20 cellular contexts compared by ENCODE assay signal in the genomic region with DNA sequence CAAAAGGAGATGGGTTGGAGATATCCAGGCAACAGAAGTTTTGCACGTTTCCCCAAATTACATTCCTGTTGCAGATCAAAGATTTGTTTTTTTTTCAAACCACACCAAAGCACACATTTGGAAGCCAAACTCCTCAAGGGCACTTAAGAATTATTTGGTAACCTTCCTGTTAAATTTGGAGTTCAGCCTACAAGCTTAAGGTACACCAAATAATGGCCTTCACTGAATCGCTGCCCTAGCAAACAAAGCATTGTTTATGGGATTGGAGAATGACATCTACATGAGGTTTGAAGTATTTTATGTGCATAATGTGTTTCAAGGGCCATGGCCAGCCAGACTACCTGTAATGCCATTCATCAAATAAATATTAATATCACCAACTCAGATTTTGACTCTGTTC.
"Had no signal": no experiment of that assay in that cellular context is flagged by ENCODE, and none has a peak within 500 bp of the region (broad histone marks: within the 10 kb centered on the region; RNA-seq: fewer than 3 reads in every experiment).

No MANE protein-coding gene starts in this region.

- H3K4me2 ChIP-seq: KMS-11, SK-N-SH had no signal

- H3K27me3 ChIP-seq: MG63 had no signal

- H3K9me3 Mint-ChIP-seq: IgD-negative memory B cell had no signal

- H3K9ac ChIP-seq: KMS-11, SK-N-SH had no signal

- H3K4me1 Mint-ChIP-seq: IgD-negative memory B cell had no signal

- H3K9me3 ChIP-seq: MG63, SK-N-SH had no signal

- H3K4me3 ChIP-seq: K562, MG63 had no signal

- ATAC-seq: K562 had no signal

- H3K27me3 Mint-ChIP-seq: IgD-negative memory B cell had no signal

- H3K36me3 ChIP-seq: MG63 had no signal

- DNase-seq: Kasumi-1, MG63, NCI-H1092, NCI-H1105 treated with DMSO at 0.1 percent for 48 hours, NCI-H1417 treated with DMSO at 0.1 percent for 48 hours, NCI-H146, NCI-H1694 treated with DMSO at 0.1 percent for 48 hours, NCI-H1930, NCI-H226, NCI-H446, NCI-H510A, NCI-H524 treated with DMSO at 0.1 percent for 48 hours, NCI-H69, NCI-H774, RPMI8226, SHP77, SK-N-SH had no signal

- H3K27ac ChIP-seq: KMS-11 had no signal

- H3K36me3 Mint-ChIP-seq: IgD-negative memory B cell had no signal

- H3K4me3 Mint-ChIP-seq: IgD-negative memory B cell had no signal
